In genomic region chr20:56207656-56208055, GRCh38 we compare ENCODE assay signal across 38 cellular contexts. TPM values are rescaled to one million over a fixed set of nuclear protein-coding genes. Genes with fewer than 3 reads are reported as not detected.
"Had no signal": no experiment of that assay in that cellular context is flagged by ENCODE, and none has a peak within 500 bp of the region (broad histone marks: within the 10 kb centered on the region; RNA-seq: fewer than 3 reads in every experiment).

No MANE protein-coding gene starts in this region.

- DNase-seq: activated B cell treated with CpG ODN at 0.5 μM for 24 hours; activated CD4-positive, alpha-beta T cell treated with anti-CD3 and anti-CD28 coated beads for 48 hours; activated CD4-positive, alpha-beta T cell treated with anti-CD3 and anti-CD28 coated beads, Interleukin-2, amount 50 U/mL, for 1 hour; activated CD4-positive, alpha-beta T cell treated with anti-CD3 and anti-CD28 coated beads, Interleukin-2, amount 50 U/mL, for 48 hours; activated CD8-positive, alpha-beta memory T cell treated with anti-CD3 and anti-CD28 coated beads for 24 hours; activated CD8-positive, alpha-beta T cell treated with anti-CD3 and anti-CD28 coated beads for 36 hours; activated effector memory CD4-positive, alpha-beta T cell treated with Interleukin-2 at 50 U/mL for 16 hours; activated gamma-delta T cell treated with Interleukin-2 at 50 U/mL for 16 hours; activated naive CD4-positive, alpha-beta T cell treated with anti-CD3 and anti-CD28 coated beads, Interleukin-2, amount 50 U/mL, for 16 hours; activated naive CD4-positive, alpha-beta T cell treated with Interleukin-2 at 50 U/mL for 16 hours; activated naive CD8-positive, alpha-beta T cell treated with anti-CD3 and anti-CD28 coated beads, Interleukin-2, amount 50 U/mL, for 24 hours; activated T-cell treated with anti-CD3 and anti-CD28 coated beads, Interleukin-2, amount 50 U/mL, for 4 hours; adrenal gland; brain microvascular endothelial cell; dorsolateral prefrontal cortex; effector memory CD4-positive, alpha-beta T cell; endodermal cell; foreskin keratinocyte; gastrocnemius medialis; glutamatergic neuron; heart left ventricle; T-helper 1 cell; T-helper 17 cell; T1000; WERI-Rb-1 had no signal

- ATAC-seq: activated CD4-positive, CD25-positive, alpha-beta regulatory T cell treated with anti-CD3 and anti-CD28 coated beads, Interleukin-2, amount 50 U/mL, for 24 hours; activated CD8-positive, alpha-beta T cell treated with anti-CD3 and anti-CD28 coated beads for 36 hours; activated naive CD8-positive, alpha-beta T cell treated with anti-CD3 and anti-CD28 coated beads, Interleukin-2, amount 50 U/mL, for 24 hours; activated T-cell treated with anti-CD3 and anti-CD28 coated beads, Interleukin-2, amount 50 U/mL, for 4 hours; activated T-helper 17 cell treated with anti-CD3 and anti-CD28 coated beads, Interleukin-2, amount 50 U/mL, for 72 hours; foreskin keratinocyte; gastrocnemius medialis; heart left ventricle; T-helper 17 cell had no signal

- H3K27me3 Mint-ChIP-seq: dendritic cell treated with granulocyte-macrophage colony-stimulating factor and Interleukin-4, amounts not matched to agents 40 ng/mL and 50 ng/mL, for 4 days had no signal

- H3K9me3 Mint-ChIP-seq: activated B cell treated with CpG ODN at 0.5 μM for 24 hours; activated CD8-positive, alpha-beta T cell treated with anti-CD3 and anti-CD28 coated beads for 36 hours; activated naive CD8-positive, alpha-beta T cell treated with anti-CD3 and anti-CD28 coated beads, Interleukin-2, amount 50 U/mL, for 24 hours; activated T-cell treated with anti-CD3 and anti-CD28 coated beads, Interleukin-2, amount 50 U/mL, for 4 hours; activated T-helper 17 cell treated with anti-CD3 and anti-CD28 coated beads, Interleukin-2, amount 50 U/mL, for 72 hours; central memory CD8-positive, alpha-beta T cell; dendritic cell treated with granulocyte-macrophage colony-stimulating factor and Interleukin-4, amounts not matched to agents 40 ng/mL and 50 ng/mL, for 4 days; T-helper 2 cell treated with Interferon-gamma antibody and Interleukin-4, amounts not matched to agents 5 μg/mL and 100 μg/mL, for 36 hours had no signal

- H3K4me1 ChIP-seq: adrenal gland, ascending aorta, esophagus muscularis mucosa, foreskin keratinocyte, gastrocnemius medialis, heart left ventricle had no signal

- H3K4me3 ChIP-seq: adrenal gland, ascending aorta, coronary artery, dorsolateral prefrontal cortex, esophagus muscularis mucosa, gastrocnemius medialis, heart left ventricle had no signal

- H3K27ac ChIP-seq: adrenal gland, ascending aorta, brain microvascular endothelial cell, coronary artery, dorsolateral prefrontal cortex, esophagus muscularis mucosa, foreskin keratinocyte, gastrocnemius medialis, heart left ventricle, WERI-Rb-1 had no signal

- H3K27ac Mint-ChIP-seq: activated B cell treated with CpG ODN at 0.5 μM for 24 hours; activated CD8-positive, alpha-beta T cell treated with anti-CD3 and anti-CD28 coated beads for 36 hours; activated naive CD8-positive, alpha-beta T cell; activated naive CD8-positive, alpha-beta T cell treated with anti-CD3 and anti-CD28 coated beads, Interleukin-2, amount 50 U/mL, for 24 hours; activated T-helper 17 cell treated with anti-CD3 and anti-CD28 coated beads, Interleukin-2, amount 50 U/mL, for 72 hours; dendritic cell treated with granulocyte-macrophage colony-stimulating factor and Interleukin-4, amounts not matched to agents 40 ng/mL and 50 ng/mL, for 4 days; endodermal cell; T-helper 17 cell; T-helper 2 cell treated with Interferon-gamma antibody and Interleukin-4, amounts not matched to agents 5 μg/mL and 100 μg/mL, for 36 hours had no signal

- H3K27me3 ChIP-seq: adrenal gland, ascending aorta, brain microvascular endothelial cell, esophagus muscularis mucosa, foreskin keratinocyte, gastrocnemius medialis had no signal

- H3K4me3 Mint-ChIP-seq: activated B cell treated with CpG ODN at 0.5 μM for 24 hours; activated CD8-positive, alpha-beta T cell treated with anti-CD3 and anti-CD28 coated beads for 36 hours; activated naive CD8-positive, alpha-beta T cell; activated naive CD8-positive, alpha-beta T cell treated with anti-CD3 and anti-CD28 coated beads, Interleukin-2, amount 50 U/mL, for 24 hours; activated T-cell treated with anti-CD3 and anti-CD28 coated beads, Interleukin-2, amount 50 U/mL, for 4 hours; activated T-helper 17 cell treated with anti-CD3 and anti-CD28 coated beads, Interleukin-2, amount 50 U/mL, for 72 hours; central memory CD8-positive, alpha-beta T cell; dendritic cell treated with granulocyte-macrophage colony-stimulating factor and Interleukin-4, amounts not matched to agents 40 ng/mL and 50 ng/mL, for 4 days; endodermal cell; T-helper 17 cell; T-helper 2 cell treated with Interferon-gamma antibody and Interleukin-4, amounts not matched to agents 5 μg/mL and 100 μg/mL, for 36 hours had no signal

- H3K36me3 Mint-ChIP-seq: activated naive CD8-positive, alpha-beta T cell had no signal

- H3K36me3 ChIP-seq: adrenal gland, ascending aorta, brain microvascular endothelial cell, esophagus muscularis mucosa, gastrocnemius medialis, heart left ventricle, WERI-Rb-1 had no signal

- H3K4me1 Mint-ChIP-seq: activated B cell treated with CpG ODN at 0.5 μM for 24 hours; activated naive CD8-positive, alpha-beta T cell treated with anti-CD3 and anti-CD28 coated beads, Interleukin-2, amount 50 U/mL, for 24 hours; activated T-helper 17 cell treated with anti-CD3 and anti-CD28 coated beads, Interleukin-2, amount 50 U/mL, for 72 hours; central memory CD8-positive, alpha-beta T cell; endodermal cell had no signal

RNA-seq across cellular contexts. Expression of gene MC3R, which starts 40.9 kb away (rescaled TPM):
- total RNA-seq: activated B cell treated with CpG ODN at 0.5 μM for 24 hours; activated CD8-positive, alpha-beta T cell treated with anti-CD3 and anti-CD28 coated beads for 36 hours; activated T-cell treated with anti-CD3 and anti-CD28 coated beads, Interleukin-2, amount 50 U/mL, for 4 hours; activated T-helper 17 cell treated with anti-CD3 and anti-CD28 coated beads, Interleukin-2, amount 50 U/mL, for 72 hours; adrenal gland; ascending aorta; bronchial epithelial cell; cardiac septum; cerebellum; endodermal cell; epithelial cell of proximal tubule; esophagus muscularis mucosa; foreskin keratinocyte; gastrocnemius medialis; heart left ventricle; T-helper 17 cell had no signal
- polyA plus RNA-seq: adrenal gland, foreskin keratinocyte, heart left ventricle had no signal
